Comparison of ENCODE assay signal across 16 cellular contexts in genomic region chr6:115766745-115767462, GRCh38.
A peak's percentile ranks its signal among the peaks of the same experiment; 100 is the strongest.
DNase-seq lines count a peak whose midpoint lies in the region; ATAC-seq and TF ChIP-seq lines count a peak whose summit lies in the region.
"Had no signal": no experiment of that assay in that cellular context is flagged by ENCODE, and none has a peak within 500 bp of the region (broad histone marks: within the 10 kb centered on the region; RNA-seq: fewer than 3 reads in every experiment).

No MANE protein-coding gene starts in this region.

- POLR2A ChIA-PET in CD4-positive, alpha-beta T cell (lab: Charles Lee), result no interaction called here

- CTCF ChIA-PET in CD4-positive, alpha-beta T cell (lab: Charles Lee), result no interaction called here

- in situ Hi-C loops in SK-MEL-5 (cut with HindIII; ENCODE audit: low pct_unique_long_range_greater_than_20kb, low sequenced_read_pairs), result no loop called here

- no peaks in the 10 kb centered on the region for H3K9me3 ChIP-seq in CD4-positive, alpha-beta T cell (ENCODE audit: control insufficient read depth, low read length)
- H3K9me3 ChIP-seq: MG63 had no signal

- peaks cover 4% of the 10 kb centered on the region for H3K4me1 Mint-ChIP-seq in glutamatergic neuron (ENCODE audit: low read depth, unreplicated experiment)
- no peaks in the 10 kb centered on the region for H3K4me1 Mint-ChIP-seq in CD4-positive, alpha-beta T cell (ENCODE audit: low read depth)
- H3K4me1 Mint-ChIP-seq: H9 had no signal

- H3K9me3 Mint-ChIP-seq in glutamatergic neuron (ENCODE audit: unreplicated experiment), result no peaks in the 10 kb centered on the region
- peaks cover 3% of the 10 kb centered on the region for H3K9me3 Mint-ChIP-seq in CD4-positive, alpha-beta T cell
- H3K9me3 Mint-ChIP-seq: H9 had no signal

- peak; percentile 5 for DNase-seq in HuH-7 (ENCODE audit: low spot score)
- peak; percentile 9 for DNase-seq in SK-MEL-5 (ENCODE audit: low read depth, low spot score)
- DNase-seq in glutamatergic neuron, result peak; percentile 19
- peak; percentile 45 for DNase-seq in renal cortical epithelial cell (ENCODE audit: low read depth)
- DNase-seq in CD4-positive, alpha-beta T cell, result no peak
- DNase-seq: ACHN, DMS 273 treated with DMSO at 0.1 percent for 48 hours, H9, KG1, MG63, NCI-H1092 treated with DMSO at 0.1 percent for 48 hours, NCI-H187, SHP77 treated with DMSO at 0.1 percent for 48 hours, SW 1271 had no signal

- TF ChIP-seq CTCF in glutamatergic neuron (IDR thresholded peaks at IDR 0.05; ENCODE audit: partially characterized antibody, unreplicated experiment), result no peak
- no peak for TF ChIP-seq CTCF in CD4-positive, alpha-beta T cell (IDR thresholded peaks at IDR 0.05)

- no peaks in the 10 kb centered on the region for H3K27me3 Mint-ChIP-seq in glutamatergic neuron (ENCODE audit: unreplicated experiment)
- H3K27me3 Mint-ChIP-seq in CD4-positive, alpha-beta T cell, result no peaks in the 10 kb centered on the region

- no peaks in the 10 kb centered on the region for H3K27me3 ChIP-seq in CD4-positive, alpha-beta T cell (ENCODE audit: control insufficient read depth, insufficient read depth, low read length)
- H3K27me3 ChIP-seq: MG63 had no signal

- ATAC-seq in GM18498 (IDR thresholded peaks at IDR 0.05; ENCODE audit: unreplicated experiment) (no peak), HG03280 (IDR thresholded peaks at IDR 0.05; ENCODE audit: unreplicated experiment) (no peak)
- no peak for ATAC-seq in CD4-positive, alpha-beta T cell (ENCODE audit: poor library complexity)

- intact Hi-C loops in CD4-positive, alpha-beta T cell (cut with DNase I, micrococcal nuclease), result no loop called here

- H3K27ac ChIP-seq in CD4-positive, alpha-beta T cell (ENCODE audit: low read depth, low read length), result no peak overlapping the region

- H3K27ac Mint-ChIP-seq in glutamatergic neuron (ENCODE audit: unreplicated experiment), result no peak overlapping the region
- no peak overlapping the region for H3K27ac Mint-ChIP-seq in CD4-positive, alpha-beta T cell
- H3K27ac Mint-ChIP-seq: H9 had no signal

- no peak overlapping the region for H3K4me3 Mint-ChIP-seq in glutamatergic neuron (ENCODE audit: unreplicated experiment)
- no peak overlapping the region for H3K4me3 Mint-ChIP-seq in CD4-positive, alpha-beta T cell
- H3K4me3 Mint-ChIP-seq: H9 had no signal

- H3K36me3 Mint-ChIP-seq in glutamatergic neuron (ENCODE audit: unreplicated experiment), result no peaks in the 10 kb centered on the region
- H3K36me3 Mint-ChIP-seq in CD4-positive, alpha-beta T cell (ENCODE audit: low read depth), result no peaks in the 10 kb centered on the region

Comparison
In these comparisons a context has a peak if more than half of its experiments do, and no peak if none do; other contexts are left out.
1. DNase-seq: peak in HuH-7 (single experiment), SK-MEL-5 (single experiment), glutamatergic neuron (single experiment) and renal cortical epithelial cell (single experiment); none in CD4-positive, alpha-beta T cell (0 of 10).